1 cellular context compared by ENCODE assay signal in genomic region chr7:68449099-68449498, GRCh38.
TF ChIP-seq lines count a peak whose summit lies in the region.

No MANE protein-coding gene starts in this region.

TF ChIP-seq in HEK293, 187 proteins besides CTCF, POLR2A, EP300 and RAD21 (continued from another document):
- no peak for TF ChIP-seq PATZ1 (tag by site-specific recombination; IDR thresholded peaks at IDR 0.05)
- TF ChIP-seq ELK4 (IDR thresholded peaks at IDR 0.05; ENCODE audit: borderline replicate concordance, low read depth, low read length), result no peak
- peak; percentile 71 for TF ChIP-seq ZNF366 (tag by site-specific recombination; conservative IDR thresholded peaks at IDR 0.05)
